ENCODE assay signal across 2 cellular contexts in the genomic region with DNA sequence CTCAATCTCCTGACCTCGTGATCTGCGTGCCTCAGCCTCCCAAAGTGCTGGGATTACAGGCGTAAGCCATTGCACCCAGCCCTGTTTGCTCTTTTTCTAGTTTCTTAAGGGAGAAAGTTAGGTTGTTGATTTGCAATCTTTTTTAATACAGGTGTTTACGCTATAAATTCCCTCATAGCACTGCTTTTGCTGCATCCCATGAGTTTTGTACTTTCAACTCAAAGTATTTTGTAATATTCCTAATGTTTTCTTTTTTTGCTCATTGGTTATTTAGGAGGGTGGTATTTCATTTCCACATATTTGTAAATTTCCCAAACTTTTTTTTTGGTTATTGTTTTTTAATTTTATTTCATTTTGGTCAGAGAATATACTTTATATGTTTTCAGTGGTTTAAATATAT.
A peak's percentile ranks its signal among the peaks of the same experiment; 100 is the strongest.
TF ChIP-seq lines count a peak whose summit lies in the region.

No MANE protein-coding gene starts in this region.

TF ChIP-seq in liver, 16 proteins besides CTCF, POLR2A, EP300 and RAD21:
- TF ChIP-seq HNF4A (conservative IDR thresholded peaks at IDR 0.05) (peak; percentile 47 to 52), SP1 (IDR thresholded peaks at IDR 0.05) (no peak)
TF ChIP-seq in liver: peak in this region for 1.

TF ChIP-seq in HepG2, 621 proteins besides CTCF, POLR2A, EP300 and RAD21:
- no peak for TF ChIP-seq ZNF468 (CRISPR knock-in tag; IDR thresholded peaks at IDR 0.05)
- no peak for TF ChIP-seq ZMYM3 (CRISPR knock-in tag; IDR thresholded peaks at IDR 0.05)
- no peak for TF ChIP-seq WIZ (CRISPR knock-in tag; IDR thresholded peaks at IDR 0.05)
- TF ChIP-seq TAF15 (IDR thresholded peaks at IDR 0.05; ENCODE audit: low read depth, low read length, poor library complexity, severe bottlenecking): no peak
- TF ChIP-seq, protein P1, sequence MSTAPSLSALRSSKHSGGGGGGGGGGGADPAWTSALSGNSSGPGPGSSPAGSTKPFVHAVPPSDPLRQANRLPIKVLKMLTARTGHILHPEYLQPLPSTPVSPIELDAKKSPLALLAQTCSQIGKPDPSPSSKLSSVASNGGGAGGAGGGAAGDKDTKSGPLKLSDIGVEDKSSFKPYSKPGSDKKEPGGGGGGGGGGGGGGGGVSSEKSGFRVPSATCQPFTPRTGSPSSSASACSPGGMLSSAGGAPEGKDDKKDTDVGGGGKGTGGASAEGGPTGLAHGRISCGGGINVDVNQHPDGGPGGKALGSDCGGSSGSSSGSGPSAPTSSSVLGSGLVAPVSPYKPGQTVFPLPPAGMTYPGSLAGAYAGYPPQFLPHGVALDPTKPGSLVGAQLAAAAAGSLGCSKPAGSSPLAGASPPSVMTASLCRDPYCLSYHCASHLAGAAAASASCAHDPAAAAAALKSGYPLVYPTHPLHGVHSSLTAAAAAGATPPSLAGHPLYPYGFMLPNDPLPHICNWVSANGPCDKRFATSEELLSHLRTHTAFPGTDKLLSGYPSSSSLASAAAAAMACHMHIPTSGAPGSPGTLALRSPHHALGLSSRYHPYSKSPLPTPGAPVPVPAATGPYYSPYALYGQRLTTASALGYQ (CRISPR knock-in tag; IDR thresholded peaks at IDR 0.05): no peak
- no peak for TF ChIP-seq ZNF589 (CRISPR knock-in tag; conservative IDR thresholded peaks at IDR 0.05)
- TF ChIP-seq TCF7L2 (IDR thresholded peaks at IDR 0.05; ENCODE audit: low read depth, low read length): no peak
- TF ChIP-seq ETV5 (CRISPR knock-in tag; IDR thresholded peaks at IDR 0.05; ENCODE audit: borderline replicate concordance): no peak
- no peak for TF ChIP-seq EEA1 (CRISPR knock-in tag; IDR thresholded peaks at IDR 0.05; ENCODE audit: borderline replicate concordance)
- TF ChIP-seq MAFG (CRISPR knock-in tag; IDR thresholded peaks at IDR 0.05): no peak
TF ChIP-seq in HepG2: peak in this region for 0.
